In genomic region chr17:35314415-35315216, GRCh38 we compare ENCODE assay signal across 9 cellular contexts. TPM values are rescaled to one million over a fixed set of nuclear protein-coding genes. Genes with fewer than 3 reads are reported as not detected.
DNase-seq lines count a peak whose midpoint lies in the region; ATAC-seq, FAIRE-seq and TF ChIP-seq lines count a peak whose summit lies in the region.
"Had no signal": no experiment of that assay in that cellular context is flagged by ENCODE, and none has a peak within 500 bp of the region (broad histone marks: within the 10 kb centered on the region; RNA-seq: fewer than 3 reads in every experiment).

No MANE protein-coding gene starts in this region.

- H3K27ac ChIP-seq in right atrium auricular region, result peak overlapping the region; percentile 74 to 75
- H3K27ac ChIP-seq in uterus, result peak overlapping the region; percentile 35 to 54

- peaks cover 0 to 9% (median 2%) of the 10 kb centered on the region in 7 donors for H3K9me3 Mint-ChIP-seq in naive B cell

- no peak overlapping the region for H3K4me3 ChIP-seq in right atrium auricular region
- no peak overlapping the region for H3K4me3 ChIP-seq in bronchial epithelial cell (ENCODE audit: low read depth, low read length)
- no peak overlapping the region for H3K4me3 ChIP-seq in uterus

- no peaks in the 10 kb centered on the region for H3K27me3 ChIP-seq in right atrium auricular region
- no peaks in the 10 kb centered on the region for H3K27me3 ChIP-seq in bronchial epithelial cell (ENCODE audit: control insufficient read depth, insufficient read depth, low read length)
- H3K27me3 ChIP-seq in uterus, result no peaks in the 10 kb centered on the region

- TF ChIP-seq CTCF in right atrium auricular region (IDR thresholded peaks at IDR 0.05) (no peak), bronchial epithelial cell (IDR thresholded peaks at IDR 0.05; ENCODE audit: insufficient read depth, low read length, severe bottlenecking) (no peak), uterus (IDR thresholded peaks at IDR 0.05) (no peak)

- peak overlapping the region in 6 of 8 donors; percentile 8 to 89 (median 84) for H3K4me3 Mint-ChIP-seq in naive B cell

- H3K9me3 ChIP-seq in right atrium auricular region, result no peaks in the 10 kb centered on the region
- no peaks in the 10 kb centered on the region for H3K9me3 ChIP-seq in uterus

- FAIRE-seq in bronchial epithelial cell (lab: Jason Lieb, UNC), result peak; percentile 76

- no peak for ATAC-seq in left ventricle myocardium superior
- no peak for ATAC-seq in naive B cell (ENCODE audit: low read depth in 2 of 2)
- ATAC-seq in GM19397 (IDR thresholded peaks at IDR 0.05; ENCODE audit: unreplicated experiment), result no peak

- peaks cover 0 to 13% (median 12%) of the 10 kb centered on the region in 3 donors for H3K27me3 Mint-ChIP-seq in naive B cell

- DNase-seq in right atrium auricular region (ENCODE audit: low spot score) (no peak), left ventricle myocardium superior (no peak), bronchial epithelial cell (ENCODE audit: low read depth) (peak; percentile 10), naive B cell (peak; percentile 2), uterus (no peak), SKM-1 treated with dmso at 0.1 percent for 144 hours (lab: John Stamatoyannopoulos, UW; ENCODE audit: unreplicated experiment) (no peak), anterior cingulate cortex (lab: John Stamatoyannopoulos, UW) (no peak)
- DNase-seq: MM.1S had no signal

- H3K36me3 ChIP-seq in right atrium auricular region, result no peaks in the 10 kb centered on the region
- no peaks in the 10 kb centered on the region for H3K36me3 ChIP-seq in bronchial epithelial cell (ENCODE audit: control insufficient read depth, insufficient read depth, low read length)
- no peaks in the 10 kb centered on the region for H3K36me3 ChIP-seq in uterus

- TF ChIP-seq POLR2A in uterus (IDR thresholded peaks at IDR 0.05), result no peak

- H3K4me1 Mint-ChIP-seq in naive B cell, result peaks cover 14 to 25% (median 16%) of the 10 kb centered on the region in 3 donors

- H3K4me1 ChIP-seq in right atrium auricular region (peaks cover 0 to 32% of the 10 kb centered on the region in 2 donors), uterus (no peaks in the 10 kb centered on the region)

- H3K27ac Mint-ChIP-seq in naive B cell, result peak overlapping the region in 1 of 6 donors; percentile 66

- intact Hi-C loops in left ventricle myocardium superior (cut with micrococcal nuclease), result loop anchor here (5.0 kb wide), 2 partner anchors 58 to 223 kb away; partner anchors contain the start of genes SLFN11 and SLFN12L
- intact Hi-C loops in uterus (cut with DNase I; ENCODE audit: low total_unique reads), result loop anchor here (5.0 kb wide), 2 partner anchors 223 to 438 kb away; partner anchors contain the start of genes GAS2L2 and SLFN12L

- H3K36me3 Mint-ChIP-seq in naive B cell, result no peaks in the 10 kb centered on the region

RNA-seq across cellular contexts. Expression of gene SLFN11, which starts 58.8 kb away (rescaled TPM):
- 10 to 100 TPM; 19.8 to 20.8 TPM for total RNA-seq in right atrium auricular region
- total RNA-seq in left ventricle myocardium superior, result 18.2 TPM
- total RNA-seq in bronchial epithelial cell, result 3.8 and 6.1 TPM in 2 replicates
- polyA plus RNA-seq in naive B cell (ENCODE audit: low read depth in 6 of 6), result 10 to 100 TPM in 1 of 6 donors, 1 to 10 TPM in 5; 5.8 to 11.0 (median 6.9) TPM
- 10 to 100 TPM; 24.6 to 87.1 (median 54.8) TPM for total RNA-seq in uterus

Comparison
In these comparisons a context has a peak if more than half of its experiments do, and no peak if none do; other contexts are left out.
1. DNase-seq: peak in bronchial epithelial cell (single experiment) and naive B cell (single experiment); none in right atrium auricular region (single experiment), left ventricle myocardium superior (single experiment), uterus (0 of 2), SKM-1 treated with dmso at 0.1 percent for 144 hours (single experiment) and anterior cingulate cortex (0 of 58).